ENCODE assay signal across 11 cellular contexts in the genomic region with DNA sequence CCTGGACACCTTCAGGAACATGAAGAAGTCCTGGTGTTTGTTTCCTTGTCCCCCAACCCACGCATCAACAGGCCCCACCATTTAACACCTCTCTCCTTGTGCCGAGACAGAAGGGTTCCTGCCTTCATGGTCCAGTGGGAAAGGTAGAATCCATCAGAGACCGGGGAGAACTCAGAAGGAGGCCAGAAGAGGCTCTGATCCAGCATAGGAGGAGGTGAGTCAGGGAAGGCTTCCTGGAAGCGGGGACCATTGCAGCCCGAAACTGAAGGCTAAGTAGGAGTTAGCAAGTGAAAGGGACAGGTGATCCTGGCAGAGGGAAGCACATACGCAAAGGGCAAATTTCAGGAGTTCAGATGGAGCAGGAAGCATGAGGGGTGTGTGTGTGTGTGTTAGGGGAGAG. TPM values are rescaled to one million over a fixed set of nuclear protein-coding genes. Genes with fewer than 3 reads are reported as not detected.
DNase-seq lines count a peak whose midpoint lies in the region; ATAC-seq and TF ChIP-seq lines count a peak whose summit lies in the region.
"Had no signal": no experiment of that assay in that cellular context is flagged by ENCODE, and none has a peak within 500 bp of the region (broad histone marks: within the 10 kb centered on the region; RNA-seq: fewer than 3 reads in every experiment).

No MANE protein-coding gene starts in this region.

- no peak for TF ChIP-seq CTCF in Caco-2 (IDR thresholded peaks at IDR 0.05; ENCODE audit: insufficient read depth in 1 of 2, low read depth in 1 of 2, low read length in 1 of 2, severe bottlenecking in 1 of 2, unreplicated experiment in 1 of 2)

- no peaks in the 10 kb centered on the region for H3K27me3 ChIP-seq in Caco-2 (replicated peaks; ENCODE audit: control insufficient read depth, insufficient read depth, low read length)
- H3K27me3 ChIP-seq: tibial nerve had no signal

- peaks cover 5% of the 10 kb centered on the region for H3K36me3 Mint-ChIP-seq in Caco-2 (ENCODE audit: insufficient read depth, unreplicated experiment)
- H3K36me3 Mint-ChIP-seq in activated T-helper 2 cell treated with anti-CD3 and anti-CD28 coated beads, Interferon-gamma antibody, Interleukin-2, Interleukin-4, amounts not matched to agents 10 μg/mL and 5 μg/mL and 100 μg/mL, durations not matched to agents 14 hours and 24 hours and 36 hours (ENCODE audit: low read depth) = peaks cover 4% of the 10 kb centered on the region
- H3K36me3 Mint-ChIP-seq in naive thymus-derived CD8-positive, alpha-beta T cell = peaks cover 0 to 25% (median 0%) of the 10 kb centered on the region in 3 donors

- H3K27me3 Mint-ChIP-seq in Caco-2 (ENCODE audit: insufficient read depth, unreplicated experiment) = no peaks in the 10 kb centered on the region
- H3K27me3 Mint-ChIP-seq in activated T-helper 2 cell treated with anti-CD3 and anti-CD28 coated beads, Interferon-gamma antibody, Interleukin-2, Interleukin-4, amounts not matched to agents 10 μg/mL and 5 μg/mL and 100 μg/mL, durations not matched to agents 14 hours and 24 hours and 36 hours (ENCODE audit: low read depth) = no peaks in the 10 kb centered on the region
- H3K27me3 Mint-ChIP-seq in naive thymus-derived CD8-positive, alpha-beta T cell = no peaks in the 10 kb centered on the region

- POLR2A ChIA-PET in Caco-2 (lab: Charles Lee) = no interaction called here
- POLR2A ChIA-PET in naive thymus-derived CD8-positive, alpha-beta T cell (lab: Charles Lee) = no interaction called here

- peak overlapping the region; percentile 38 for H3K27ac Mint-ChIP-seq in Caco-2 (ENCODE audit: unreplicated experiment)
- peak overlapping the region; percentile 89 for H3K27ac Mint-ChIP-seq in activated T-helper 2 cell treated with anti-CD3 and anti-CD28 coated beads, Interferon-gamma antibody, Interleukin-2, Interleukin-4, amounts not matched to agents 10 μg/mL and 5 μg/mL and 100 μg/mL, durations not matched to agents 14 hours and 24 hours and 36 hours
- peak overlapping the region; percentile 82 to 97 (median 96) for H3K27ac Mint-ChIP-seq in naive thymus-derived CD8-positive, alpha-beta T cell
- H3K27ac Mint-ChIP-seq: progenitor cell of endocrine pancreas had no signal

- CTCF ChIA-PET in Caco-2 (lab: Charles Lee) = interaction anchor here (0.6 kb wide), 1 partner anchor 12 kb away, joined by 3 read pairs; no protein-coding TSS in a partner anchor

- intact Hi-C loops in Caco-2 (cut with micrococcal nuclease; ENCODE audit: unreplicated experiment) (no loop called here), posterior cingulate gyrus (cut with DNase I) (loop anchor here (10.0 kb wide), 1 partner anchor 74 kb away; no protein-coding TSS in a partner anchor)
- intact Hi-C loops in activated T-helper 2 cell treated with anti-CD3 and anti-CD28 coated beads, Interferon-gamma antibody, Interleukin-2, Interleukin-4, amounts not matched to agents 10 μg/mL and 5 μg/mL and 100 μg/mL, durations not matched to agents 14 hours and 24 hours and 36 hours (cut with micrococcal nuclease) = no loop called here

- H3K4me3 ChIP-seq in Caco-2 (ENCODE audit: low read depth, low read length) = no peak overlapping the region
- H3K4me3 ChIP-seq: lung had no signal

- BruUV-seq in Caco-2 (replicated peaks; lab: Mats Ljungman, UMichigan) = no TSS peak

- H3K9me3 Mint-ChIP-seq in Caco-2 (ENCODE audit: unreplicated experiment) = no peaks in the 10 kb centered on the region
- no peaks in the 10 kb centered on the region for H3K9me3 Mint-ChIP-seq in activated T-helper 2 cell treated with anti-CD3 and anti-CD28 coated beads, Interferon-gamma antibody, Interleukin-2, Interleukin-4, amounts not matched to agents 10 μg/mL and 5 μg/mL and 100 μg/mL, durations not matched to agents 14 hours and 24 hours and 36 hours
- H3K9me3 Mint-ChIP-seq in naive thymus-derived CD8-positive, alpha-beta T cell = no peaks in the 10 kb centered on the region

- H3K4me1 ChIP-seq in Caco-2 = peaks cover 6% of the 10 kb centered on the region; the same call in 1 of the 2 replicates

- ATAC-seq in GM21619 (IDR thresholded peaks at IDR 0.05; ENCODE audit: unreplicated experiment) (peak; percentile 8), GM19328 (IDR thresholded peaks at IDR 0.05; ENCODE audit: unreplicated experiment) (no peak)
- no peak for ATAC-seq in naive thymus-derived CD8-positive, alpha-beta T cell
- ATAC-seq: PC-3 had no signal

- no peaks in the 10 kb centered on the region for H3K36me3 ChIP-seq in Caco-2 (ENCODE audit: control insufficient read depth, insufficient read depth, low read length)
- H3K36me3 ChIP-seq: tibial nerve had no signal

- DNase-seq in Caco-2 (no peak), GM03348 (ENCODE audit: low spot score) (no peak), posterior cingulate gyrus (no peak)
- DNase-seq in activated T-helper 2 cell treated with anti-CD3 and anti-CD28 coated beads, Interferon-gamma antibody, Interleukin-2, Interleukin-4, amounts not matched to agents 10 μg/mL and 5 μg/mL and 100 μg/mL, durations not matched to agents 14 hours and 24 hours and 36 hours (ENCODE audit: low spot score) = no peak
- DNase-seq in naive thymus-derived CD8-positive, alpha-beta T cell = no peak
- DNase-seq: PC-3 had no signal

- H3K4me1 Mint-ChIP-seq in Caco-2 (ENCODE audit: low read depth, unreplicated experiment) = no peaks in the 10 kb centered on the region
- H3K4me1 Mint-ChIP-seq in activated T-helper 2 cell treated with anti-CD3 and anti-CD28 coated beads, Interferon-gamma antibody, Interleukin-2, Interleukin-4, amounts not matched to agents 10 μg/mL and 5 μg/mL and 100 μg/mL, durations not matched to agents 14 hours and 24 hours and 36 hours (ENCODE audit: low read depth) = peaks cover 21% of the 10 kb centered on the region
- peaks cover 8 to 50% (median 40%) of the 10 kb centered on the region in 4 donors for H3K4me1 Mint-ChIP-seq in naive thymus-derived CD8-positive, alpha-beta T cell

- no peaks in the 10 kb centered on the region for H3K9me3 ChIP-seq in Caco-2
- H3K9me3 ChIP-seq: tibial nerve had no signal

- H3K4me3 Mint-ChIP-seq in Caco-2 (ENCODE audit: unreplicated experiment) = no peak overlapping the region
- peak overlapping the region; percentile 92 for H3K4me3 Mint-ChIP-seq in activated T-helper 2 cell treated with anti-CD3 and anti-CD28 coated beads, Interferon-gamma antibody, Interleukin-2, Interleukin-4, amounts not matched to agents 10 μg/mL and 5 μg/mL and 100 μg/mL, durations not matched to agents 14 hours and 24 hours and 36 hours (ENCODE audit: low read depth)
- peak overlapping the region; percentile 91 to 99 (median 94) for H3K4me3 Mint-ChIP-seq in naive thymus-derived CD8-positive, alpha-beta T cell

RNA-seq across cellular contexts. Expression of a gene that starts 0.5 kb away (rescaled TPM):
- 6.9 and 9.8 TPM in 2 replicates for total RNA-seq in Caco-2 (2022)
- total RNA-seq in activated T-helper 2 cell treated with anti-CD3 and anti-CD28 coated beads, Interferon-gamma antibody, Interleukin-2, Interleukin-4, amounts not matched to agents 10 μg/mL and 5 μg/mL and 100 μg/mL, durations not matched to agents 14 hours and 24 hours and 36 hours = 115 and 116 TPM in 2 replicates
- total RNA-seq in naive thymus-derived CD8-positive, alpha-beta T cell = 100 to 1,000 TPM; 122 to 127 TPM
- 100 to 1,000 TPM; 214 to 229 (median 221) TPM for polyA plus RNA-seq in naive thymus-derived CD8-positive, alpha-beta T cell

RNA-seq across cellular contexts. Expression of a gene that starts 5.6 kb away (rescaled TPM):
- 53.9 and 55.1 TPM in 2 replicates for total RNA-seq in Caco-2 (2022)
- total RNA-seq in activated T-helper 2 cell treated with anti-CD3 and anti-CD28 coated beads, Interferon-gamma antibody, Interleukin-2, Interleukin-4, amounts not matched to agents 10 μg/mL and 5 μg/mL and 100 μg/mL, durations not matched to agents 14 hours and 24 hours and 36 hours = 90.3 and 91.1 TPM in 2 replicates
- total RNA-seq in naive thymus-derived CD8-positive, alpha-beta T cell = 10 to 100 TPM; 52.1 to 55.8 TPM
- 10 to 100 TPM; 11.2 to 23.6 (median 17.5) TPM for polyA plus RNA-seq in naive thymus-derived CD8-positive, alpha-beta T cell

RNA-seq across cellular contexts. Expression of a gene that starts 23.1 kb away (rescaled TPM):
- total RNA-seq in Caco-2 (2022) = 28.7 and 30.3 TPM in 2 replicates
- 16.8 and 18.0 TPM in 2 replicates for total RNA-seq in activated T-helper 2 cell treated with anti-CD3 and anti-CD28 coated beads, Interferon-gamma antibody, Interleukin-2, Interleukin-4, amounts not matched to agents 10 μg/mL and 5 μg/mL and 100 μg/mL, durations not matched to agents 14 hours and 24 hours and 36 hours
- 10 to 100 TPM; 11.9 to 14.9 TPM for total RNA-seq in naive thymus-derived CD8-positive, alpha-beta T cell
- 10 to 100 TPM; 14.3 to 26.7 (median 18.4) TPM for polyA plus RNA-seq in naive thymus-derived CD8-positive, alpha-beta T cell

RNA-seq across cellular contexts. Expression of a gene that starts 29.3 kb away (rescaled TPM):
- total RNA-seq in Caco-2 (2022) = 2.5 and 3.8 TPM in 2 replicates
- 3.2 and 3.5 TPM in 2 replicates for total RNA-seq in activated T-helper 2 cell treated with anti-CD3 and anti-CD28 coated beads, Interferon-gamma antibody, Interleukin-2, Interleukin-4, amounts not matched to agents 10 μg/mL and 5 μg/mL and 100 μg/mL, durations not matched to agents 14 hours and 24 hours and 36 hours
- total RNA-seq in naive thymus-derived CD8-positive, alpha-beta T cell = 10 to 100 TPM; 10.0 to 12.2 TPM
- under 1 TPM in 1 of 3 donors, not detected in 2; 0.27 TPM for polyA plus RNA-seq in naive thymus-derived CD8-positive, alpha-beta T cell

RNA-seq across cellular contexts. Expression of a gene that starts 41.4 kb away (rescaled TPM):
- 124 and 134 TPM in 2 replicates for total RNA-seq in Caco-2 (2022)
- total RNA-seq in activated T-helper 2 cell treated with anti-CD3 and anti-CD28 coated beads, Interferon-gamma antibody, Interleukin-2, Interleukin-4, amounts not matched to agents 10 μg/mL and 5 μg/mL and 100 μg/mL, durations not matched to agents 14 hours and 24 hours and 36 hours = 250 TPM in 2 replicates
- 100 to 1,000 TPM; 313 to 319 TPM for total RNA-seq in naive thymus-derived CD8-positive, alpha-beta T cell
- polyA plus RNA-seq in naive thymus-derived CD8-positive, alpha-beta T cell = 10 to 100 TPM; 33.4 to 50.3 (median 43.9) TPM

Comparison
In these comparisons a context has a peak if more than half of its experiments do, and no peak if none do; other contexts are left out.
1. H3K27ac Mint-ChIP-seq: peak in every context shown above with its lines; median percentile 96 in naive thymus-derived CD8-positive, alpha-beta T cell; 89 in activated T-helper 2 cell treated with anti-CD3 and anti-CD28 coated beads, Interferon-gamma antibody, Interleukin-2, Interleukin-4, amounts not matched to agents 10 μg/mL and 5 μg/mL and 100 μg/mL, durations not matched to agents 14 hours and 24 hours and 36 hours; 38 in Caco-2.
2. RNA of a gene that starts 0.5 kb away (total RNA-seq): 122 to 127 TPM in naive thymus-derived CD8-positive, alpha-beta T cell and 115 to 116 TPM in activated T-helper 2 cell treated with anti-CD3 and anti-CD28 coated beads, Interferon-gamma antibody, Interleukin-2, Interleukin-4, amounts not matched to agents 10 μg/mL and 5 μg/mL and 100 μg/mL, durations not matched to agents 14 hours and 24 hours and 36 hours; 6.9 to 9.8 TPM in Caco-2; every median in the first group is over 10 times any median in the second.